8 cellular contexts compared by ENCODE assay signal in genomic region chr7:11193131-11193867, GRCh38.
DNase-seq lines count a peak whose midpoint lies in the region; ATAC-seq, FAIRE-seq and TF ChIP-seq lines count a peak whose summit lies in the region.

No MANE protein-coding gene starts in this region.

- ATAC-seq in heart left ventricle (peak in 3 of 4 donors; percentile 37 to 60 (median 50)), GM21515 (IDR thresholded peaks at IDR 0.05; ENCODE audit: unreplicated experiment) (no peak), GM19324 (IDR thresholded peaks at IDR 0.05; ENCODE audit: low FRiP score, unreplicated experiment) (no peak)

- peak overlapping the region; percentile 25; the same call in 1 of the 2 replicates for H3K4me3 ChIP-seq in H7 (ENCODE audit: insufficient read depth, low read depth, low read length)
- H3K4me3 ChIP-seq in heart left ventricle: peak overlapping the region; percentile 5 to 61 (median 42)
- H3K4me3 ChIP-seq in sigmoid colon: peak overlapping the region; percentile 5 to 35 (median 26)

- TF ChIP-seq CTCF in heart left ventricle (IDR thresholded peaks at IDR 0.05): no peak
- TF ChIP-seq CTCF in sigmoid colon (IDR thresholded peaks at IDR 0.05): no peak

- TF ChIP-seq EP300 in sigmoid colon (IDR thresholded peaks at IDR 0.05): no peak

- H3K36me3 ChIP-seq in H7 (replicated peaks; ENCODE audit: control insufficient read depth, insufficient read depth, low read length) (no peaks in the 10 kb centered on the region), heart left ventricle (no peaks in the 10 kb centered on the region), sigmoid colon (no peaks in the 10 kb centered on the region)

- DNase-seq in H7 (peak; percentile 37), RPMI7951 (ENCODE audit: low read depth) (peak; percentile 54), heart left ventricle (peak in 1 of 5 donors; percentile 37), sigmoid colon (no peak), GM19239 (ENCODE audit: insufficient read length, low spot score) (no peak), OCI-M2 (lab: John Stamatoyannopoulos, UW; ENCODE audit: unreplicated experiment) (no peak)

- H3K9me3 ChIP-seq in heart left ventricle (no peaks in the 10 kb centered on the region), sigmoid colon (no peaks in the 10 kb centered on the region)

- no peak for FAIRE-seq in GM19239 (lab: Jason Lieb, UNC)

- H3K4me1 ChIP-seq in heart left ventricle (peaks cover 0 to 11% (median 1%) of the 10 kb centered on the region in 12 donors), sigmoid colon (peaks cover 0 to 20% (median 12%) of the 10 kb centered on the region in 4 donors)

- intact Hi-C loops in heart left ventricle (cut with DNase I) (no loop called here), sigmoid colon (cut with DNase I) (no loop called here)

- H3K27me3 ChIP-seq in H7 (ENCODE audit: control insufficient read depth, insufficient read depth, low read length) (peaks cover 5% of the 10 kb centered on the region; the same call in 1 of the 2 replicates), heart left ventricle (no peaks in the 10 kb centered on the region), sigmoid colon (no peaks in the 10 kb centered on the region)

- WGBS in heart left ventricle, 4 donors: 12 to 22% (median 14%) methylated on average over 17 of the region's 17 CpGs
- WGBS in sigmoid colon, 2 donors: 27 to 50% methylated on average over 17 of the region's 17 CpGs

- TF ChIP-seq POLR2A in heart left ventricle (IDR thresholded peaks at IDR 0.05) (no peak), sigmoid colon (IDR thresholded peaks at IDR 0.05) (no peak)

- H3K27ac ChIP-seq in heart left ventricle (peak overlapping the region in 2 of 12 donors; percentile 30 to 45), sigmoid colon (peak overlapping the region in 1 of 4 donors; percentile 7)

Comparison
In these comparisons a context has a peak if more than half of its experiments do, and no peak if none do; other contexts are left out.
1. DNase-seq: peak in H7 (single experiment) and RPMI7951 (single experiment); none in sigmoid colon (single experiment), GM19239 (single experiment) and OCI-M2 (single experiment).
2. ATAC-seq: peak in heart left ventricle (3 of 4); none in GM21515 (single experiment) and GM19324 (single experiment).
3. Peak in every context shown above with its lines, with median percentiles within 50 percentile points of each other: H3K4me3 ChIP-seq.